Comparison of ENCODE assay signal across 8 cellular contexts in genomic region chr12:108732489-108732888, GRCh38. TPM values are rescaled to one million over a fixed set of nuclear protein-coding genes. Genes with fewer than 3 reads are reported as not detected.
DNase-seq lines count a peak whose midpoint lies in the region; ATAC-seq and TF ChIP-seq lines count a peak whose summit lies in the region.

No MANE protein-coding gene starts in this region.

- H3K36me3 Mint-ChIP-seq in CD4-positive, CD25-positive, alpha-beta regulatory T cell, result no peaks in the 10 kb centered on the region
- no peaks in the 10 kb centered on the region for H3K36me3 Mint-ChIP-seq in endodermal cell (ENCODE audit: low read depth)

- peaks cover 10% of the 10 kb centered on the region for H3K27me3 Mint-ChIP-seq in CD4-positive, CD25-positive, alpha-beta regulatory T cell
- no peaks in the 10 kb centered on the region for H3K27me3 Mint-ChIP-seq in endodermal cell (ENCODE audit: insufficient read depth)

- peaks cover 24% of the 10 kb centered on the region for H3K4me1 ChIP-seq in CD4-positive, CD25-positive, alpha-beta regulatory T cell (ENCODE audit: control insufficient read depth, insufficient read depth, low read length, poor library complexity, severe bottlenecking)
- peaks cover 41% of the 10 kb centered on the region for H3K4me1 ChIP-seq in OCI-LY3 (ENCODE audit: low read length)
- H3K4me1 ChIP-seq in endodermal cell (ENCODE audit: control insufficient read depth, insufficient read depth, low read length), result no peaks in the 10 kb centered on the region
- peaks cover 36 to 46% of the 10 kb centered on the region in 2 experiments for H3K4me1 ChIP-seq in neutrophil (ENCODE audit: control insufficient read depth in 1 of 2, insufficient read depth in 1 of 2, low read depth in 1 of 2, low read length in 1 of 2)

- peak overlapping the region; percentile 51 for H3K4me3 ChIP-seq in CD4-positive, CD25-positive, alpha-beta regulatory T cell (ENCODE audit: low read depth, low read length)
- H3K4me3 ChIP-seq in OCI-LY3 (ENCODE audit: low read length), result peak overlapping the region; percentile 87
- peak overlapping the region; percentile 86 for H3K4me3 ChIP-seq in endodermal cell (ENCODE audit: low read length)
- H3K4me3 ChIP-seq in neutrophil (ENCODE audit: low read depth in 1 of 2, low read length in 1 of 2), result peak overlapping the region; percentile 73 to 97

- no peak for ATAC-seq in CD4-positive, CD25-positive, alpha-beta regulatory T cell (ENCODE audit: low read depth in 2 of 2)
- no peak for ATAC-seq in HG03175 (IDR thresholded peaks at IDR 0.05; ENCODE audit: unreplicated experiment)
- ATAC-seq in HG02970 (IDR thresholded peaks at IDR 0.05; ENCODE audit: low FRiP score, unreplicated experiment), result no peak

- peak overlapping the region; percentile 90 to 98 (median 97) for H3K4me3 Mint-ChIP-seq in CD4-positive, CD25-positive, alpha-beta regulatory T cell
- H3K4me3 Mint-ChIP-seq in endodermal cell, result peak overlapping the region; percentile 95

- H3K9ac ChIP-seq in OCI-LY3 (ENCODE audit: low read length) (peak overlapping the region; percentile 89), endodermal cell (ENCODE audit: extremely low read depth, low read length, poor library complexity, severe bottlenecking) (peak overlapping the region; percentile 55)

- peaks cover 37% of the 10 kb centered on the region for H3K79me2 ChIP-seq in OCI-LY3 (ENCODE audit: low read length)

- H3K9me3 Mint-ChIP-seq in CD4-positive, CD25-positive, alpha-beta regulatory T cell, result no peaks in the 10 kb centered on the region
- H3K9me3 Mint-ChIP-seq in endodermal cell, result no peaks in the 10 kb centered on the region

- H3K4me1 Mint-ChIP-seq in CD4-positive, CD25-positive, alpha-beta regulatory T cell, result peaks cover 5 to 34% (median 18%) of the 10 kb centered on the region in 4 donors
- peaks cover 15% of the 10 kb centered on the region for H3K4me1 Mint-ChIP-seq in endodermal cell

- DNase-seq in CD4-positive, CD25-positive, alpha-beta regulatory T cell, result no peak
- DNase-seq in endodermal cell (no peak), HPDE6-E6E7 (ENCODE audit: extremely low spot score) (no peak), Kasumi-1 (lab: John Stamatoyannopoulos, UW) (no peak)

- H2AFZ ChIP-seq in OCI-LY3 (ENCODE audit: low read depth, low read length), result peak overlapping the region; percentile 92

- H3K9me3 ChIP-seq in CD4-positive, CD25-positive, alpha-beta regulatory T cell (ENCODE audit: control insufficient read depth in 2 of 2, low read length in 2 of 2), result no peaks in the 10 kb centered on the region
- H3K9me3 ChIP-seq in OCI-LY3 (ENCODE audit: insufficient read depth, low read length) (no peaks in the 10 kb centered on the region), endodermal cell (ENCODE audit: control insufficient read depth, low read length) (no peaks in the 10 kb centered on the region), neutrophil (no peaks in the 10 kb centered on the region)

- H3K27me3 ChIP-seq in CD4-positive, CD25-positive, alpha-beta regulatory T cell (ENCODE audit: control insufficient read depth, insufficient read depth, low read length), result no peaks in the 10 kb centered on the region
- H3K27me3 ChIP-seq in OCI-LY3 (ENCODE audit: low read depth, low read length) (no peaks in the 10 kb centered on the region), endodermal cell (ENCODE audit: control insufficient read depth, insufficient read depth, low read length, poor library complexity, severe bottlenecking) (no peaks in the 10 kb centered on the region), neutrophil (no peaks in the 10 kb centered on the region)

- no peaks in the 10 kb centered on the region for H3K36me3 ChIP-seq in CD4-positive, CD25-positive, alpha-beta regulatory T cell (ENCODE audit: control insufficient read depth, insufficient read depth, low read length)
- H3K36me3 ChIP-seq in OCI-LY3 (replicated peaks; ENCODE audit: low read depth, low read length), result no peaks in the 10 kb centered on the region
- no peaks in the 10 kb centered on the region for H3K36me3 ChIP-seq in endodermal cell (ENCODE audit: control insufficient read depth, insufficient read depth, low read length)
- H3K36me3 ChIP-seq in neutrophil, result no peaks in the 10 kb centered on the region

- peaks cover 27% of the 10 kb centered on the region for H4K20me1 ChIP-seq in OCI-LY3 (ENCODE audit: insufficient read depth, low read length)

- peak overlapping the region; percentile 94 for H3K4me2 ChIP-seq in OCI-LY3 (ENCODE audit: low read length)

- peak overlapping the region; percentile 87 for H3K27ac ChIP-seq in CD4-positive, CD25-positive, alpha-beta regulatory T cell (ENCODE audit: insufficient read depth, low read length, poor library complexity, severe bottlenecking)
- peak overlapping the region; percentile 27; the same call in 1 of the 2 replicates for H3K27ac ChIP-seq in OCI-LY3 (ENCODE audit: low read length)
- H3K27ac ChIP-seq in endodermal cell (ENCODE audit: low read depth, low read length), result peak overlapping the region; percentile 70
- peak overlapping the region; percentile 98 for H3K27ac ChIP-seq in neutrophil

- TF ChIP-seq CTCF in OCI-LY3 (IDR thresholded peaks at IDR 0.05; ENCODE audit: low read depth, low read length) (no peak), endodermal cell (conservative IDR thresholded peaks at IDR 0.05) (no peak), neutrophil (IDR thresholded peaks at IDR 0.05) (no peak)

- peak overlapping the region; percentile 89 to 96 (median 96) for H3K27ac Mint-ChIP-seq in CD4-positive, CD25-positive, alpha-beta regulatory T cell
- peak overlapping the region; percentile 100 for H3K27ac Mint-ChIP-seq in endodermal cell

- WGBS in endodermal cell (ENCODE audit: insufficient coverage in 1 of 2, insufficient read length in 1 of 2), 2 experiments, result 78 to 95% methylated on average over 3 to 6 of the region's 6 CpGs

RNA-seq across cellular contexts. Expression of gene CORO1C, which starts 1.2 kb away (rescaled TPM):
- total RNA-seq in CD4-positive, CD25-positive, alpha-beta regulatory T cell, result 22.8 TPM
- polyA plus RNA-seq in CD4-positive, CD25-positive, alpha-beta regulatory T cell, result 10 to 100 TPM in 3 of 4 donors, 1 to 10 TPM in 1; 9.4 to 21.4 (median 16.5) TPM
- total RNA-seq in endodermal cell, result 100 to 1,000 TPM; 122 to 125 TPM
- polyA plus RNA-seq in endodermal cell (2013, experiment 1 of 2), result 143 TPM
- 130 TPM for polyA plus RNA-seq in endodermal cell (2013, experiment 2 of 2)

Comparison
In these comparisons a context has a peak if more than half of its experiments do, and no peak if none do; other contexts are left out.
1. H3K27ac ChIP-seq: peak in every context shown above with its lines; median percentile 98 in neutrophil; 87 in CD4-positive, CD25-positive, alpha-beta regulatory T cell; 70 in endodermal cell; 27 in OCI-LY3.